Comparison of ENCODE assay signal across 8 cellular contexts in the genomic region with DNA sequence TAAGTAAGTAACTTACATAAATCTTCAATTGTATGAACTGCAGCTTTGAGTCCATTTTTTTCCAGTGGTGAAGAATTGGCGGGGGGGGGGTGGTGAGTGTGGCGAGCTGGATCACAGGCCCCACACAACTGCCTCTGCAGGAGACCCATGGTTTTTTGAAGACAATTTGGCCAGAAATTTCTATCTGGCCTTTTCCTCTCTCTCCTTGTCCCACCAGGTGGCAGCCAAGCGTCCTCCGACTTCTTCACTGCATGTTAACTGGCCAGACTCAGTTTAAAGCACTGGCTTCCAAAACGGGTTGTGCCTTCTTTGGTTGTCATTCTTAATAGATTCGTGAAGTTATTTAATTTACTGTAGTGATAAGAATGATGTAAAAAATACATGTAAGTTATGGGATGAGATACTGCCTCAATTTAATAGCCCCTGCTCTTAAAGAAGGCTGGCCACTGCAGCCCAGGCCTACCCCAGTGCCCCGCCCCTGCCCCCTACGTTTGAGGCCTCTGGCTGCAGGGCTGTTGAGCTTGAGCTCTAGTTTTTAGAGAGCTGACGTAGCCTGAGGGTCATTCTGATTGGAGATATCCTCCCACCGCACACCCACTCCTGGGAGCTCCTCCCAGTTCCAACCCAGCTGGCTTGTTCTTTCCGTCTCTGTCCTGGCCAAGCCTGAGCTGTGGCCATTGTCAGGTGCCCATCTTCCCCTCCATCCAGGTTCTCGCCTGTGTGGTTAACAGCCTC. TPM values are rescaled to one million over a fixed set of nuclear protein-coding genes. Genes with fewer than 3 reads are reported as not detected.
DNase-seq lines count a peak whose midpoint lies in the region; ATAC-seq and TF ChIP-seq lines count a peak whose summit lies in the region.

No MANE protein-coding gene starts in this region.

- no peaks in the 10 kb centered on the region for H3K9me3 ChIP-seq in spleen

- TF ChIP-seq CTCF in HFFc6 (IDR thresholded peaks at IDR 0.05) (peak; percentile 71), spleen (IDR thresholded peaks at IDR 0.05 in 8 of 11, conservative IDR thresholded peaks at IDR 0.05 in 3 of 11) (peak in 3 of 11 experiments; percentile 15 to 35 (median 16))
- TF ChIP-seq CTCF in activated CD8-positive, alpha-beta T cell treated with anti-CD3 and anti-CD28 coated beads for 36 hours (IDR thresholded peaks at IDR 0.05), result no peak

- H3K27me3 Mint-ChIP-seq in HFFc6 (ENCODE audit: insufficient read depth), result no peaks in the 10 kb centered on the region; the same call in 1 of the 2 replicates
- no peaks in the 10 kb centered on the region for H3K27me3 Mint-ChIP-seq in activated CD8-positive, alpha-beta T cell treated with anti-CD3 and anti-CD28 coated beads for 36 hours

- no peaks in the 10 kb centered on the region for H3K9me3 Mint-ChIP-seq in HFFc6
- H3K9me3 Mint-ChIP-seq in activated CD8-positive, alpha-beta T cell treated with anti-CD3 and anti-CD28 coated beads for 36 hours, result no peaks in the 10 kb centered on the region

- no peak for TF ChIP-seq POLR2A in spleen (IDR thresholded peaks at IDR 0.05)

- H3K27me3 ChIP-seq in spleen (replicated peaks in 1 of 7), result no peaks in the 10 kb centered on the region

- no peaks in the 10 kb centered on the region for H3K4me1 Mint-ChIP-seq in HFFc6 (ENCODE audit: low read depth)
- no peaks in the 10 kb centered on the region for H3K4me1 Mint-ChIP-seq in activated CD8-positive, alpha-beta T cell treated with anti-CD3 and anti-CD28 coated beads for 36 hours (ENCODE audit: low read depth)

- CTCF ChIA-PET in activated CD8-positive, alpha-beta T cell treated with anti-CD3 and anti-CD28 coated beads for 36 hours (lab: Charles Lee), result interaction anchor here (1.8 kb wide), 1 partner anchor 712 kb away, joined by 5 read pairs; no protein-coding TSS in a partner anchor

- peaks cover 0 to 7% (median 0%) of the 10 kb centered on the region in 6 donors for H3K4me1 ChIP-seq in spleen

- H3K36me3 ChIP-seq in spleen, result peaks cover 5 to 94% (median 40%) of the 10 kb centered on the region in 6 donors

- peaks cover 11% of the 10 kb centered on the region; the same call in 1 of the 2 replicates for H3K36me3 Mint-ChIP-seq in HFFc6 (ENCODE audit: low read depth)
- peaks cover 17% of the 10 kb centered on the region for H3K36me3 Mint-ChIP-seq in activated CD8-positive, alpha-beta T cell treated with anti-CD3 and anti-CD28 coated beads for 36 hours (ENCODE audit: low read depth)

- POLR2A ChIA-PET in activated CD8-positive, alpha-beta T cell treated with anti-CD3 and anti-CD28 coated beads for 36 hours (lab: Charles Lee), result interaction anchor here (0.8 kb wide), 1 partner anchor 18 kb away, joined by 3 read pairs; no protein-coding TSS in a partner anchor

- WGBS in spleen, 5 donors, result 59 to 79% (median 70%) methylated on average over 12 of the region's 12 CpGs

- DNase-seq in COLO668 (lab: John Stamatoyannopoulos, UW; ENCODE audit: unreplicated experiment) (peak; percentile 3), HFFc6 (peak; percentile 47), iPS-NIHi11 (ENCODE audit: low spot score) (peak; percentile 77), spleen (no peak)
- peak; percentile 28 for DNase-seq in activated CD8-positive, alpha-beta T cell treated with anti-CD3 and anti-CD28 coated beads for 36 hours
- no peak for DNase-seq in stimulated activated CD4-positive, alpha-beta T cell treated with anti-CD3 and anti-CD28 coated beads, Interleukin-2, amount 100 ng/mL, for 48 hours

- no peak overlapping the region for H3K27ac ChIP-seq in spleen

- intact Hi-C loops in activated CD8-positive, alpha-beta T cell treated with anti-CD3 and anti-CD28 coated beads for 36 hours (cut with micrococcal nuclease), result no loop called here
- intact Hi-C loops in spleen (cut with DNase I; ENCODE audit: low total_unique reads), result no loop called here

- H3K4me3 ChIP-seq in spleen, result no peak overlapping the region

- H3K27ac Mint-ChIP-seq in HFFc6, result no peak overlapping the region
- no peak overlapping the region for H3K27ac Mint-ChIP-seq in activated CD8-positive, alpha-beta T cell treated with anti-CD3 and anti-CD28 coated beads for 36 hours

- ATAC-seq in activated CD8-positive, alpha-beta T cell treated with anti-CD3 and anti-CD28 coated beads for 36 hours, result no peak
- ATAC-seq in HG03432 (IDR thresholded peaks at IDR 0.05; ENCODE audit: unreplicated experiment), result no peak
- no peak for ATAC-seq in HG02678 (IDR thresholded peaks at IDR 0.05; ENCODE audit: unreplicated experiment)

- no peak overlapping the region for H3K4me3 Mint-ChIP-seq in HFFc6
- no peak overlapping the region for H3K4me3 Mint-ChIP-seq in activated CD8-positive, alpha-beta T cell treated with anti-CD3 and anti-CD28 coated beads for 36 hours

RNA-seq across cellular contexts. Expression of a gene that starts 36.4 kb away (rescaled TPM):
- total RNA-seq in HFFc6 (2021; fragmentation: NEBNext Ultra II Directional; extraction: Animal tissue kit (Norgen Biotek cat#: 25700)), result 10 to 100 TPM in 5 of 6 experiments, 1 to 10 TPM in 1; 9.7 to 12.6 (median 10.7) TPM
- total RNA-seq in activated CD8-positive, alpha-beta T cell treated with anti-CD3 and anti-CD28 coated beads for 36 hours, result 10 to 100 TPM; 27.3 to 28.6 TPM
- total RNA-seq in spleen, result 10 to 100 TPM; 15.0 to 23.9 (median 21.1) TPM
- polyA plus RNA-seq in spleen, result 10 to 100 TPM in 1 of 3 donors, 1 to 10 TPM in 2; 6.7 to 12.5 (median 9.4) TPM

Comparison
In these comparisons a context has a peak if more than half of its experiments do, and no peak if none do; other contexts are left out.
1. DNase-seq: peak in COLO668 (single experiment), HFFc6 (single experiment), activated CD8-positive, alpha-beta T cell treated with anti-CD3 and anti-CD28 coated beads for 36 hours (single experiment) and iPS-NIHi11 (single experiment); none in spleen (single experiment) and stimulated activated CD4-positive, alpha-beta T cell treated with anti-CD3 and anti-CD28 coated beads, Interleukin-2, amount 100 ng/mL, for 48 hours (0 of 2).